Comparison of ENCODE assay signal across 7 cellular contexts in genomic region chr1:183470147-183470960, GRCh38. TPM values are rescaled to one million over a fixed set of nuclear protein-coding genes. Genes with fewer than 3 reads are reported as not detected.
DNase-seq lines count a peak whose midpoint lies in the region; ATAC-seq, FAIRE-seq and TF ChIP-seq lines count a peak whose summit lies in the region.

No MANE protein-coding gene starts in this region.

- no peaks in the 10 kb centered on the region for H3K9me3 Mint-ChIP-seq in WTC11

- H3K27me3 Mint-ChIP-seq in WTC11 (ENCODE audit: low read depth), result no peaks in the 10 kb centered on the region

- no peak for FAIRE-seq in bronchial epithelial cell (lab: Jason Lieb, UNC)

- POLR2A ChIA-PET in WTC11 (lab: Charles Lee), result interaction anchor here (0.6 to 0.7 kb wide), 2 partner anchors 12 to 52 kb away, joined by 3 to 6 read pairs; partner anchors contain the start of gene NMNAT2

- peak; percentile 88 for DNase-seq in NCI-H2227 (lab: John Stamatoyannopoulos, UW; ENCODE audit: unreplicated experiment)
- peak; percentile 68 for DNase-seq in WTC11 (ENCODE audit: low spot score)
- DNase-seq in bronchial epithelial cell (ENCODE audit: low read depth), result peak; percentile 56
- peak; percentile 66 for DNase-seq in iris pigment epithelial cell (ENCODE audit: low read depth)
- DNase-seq in stimulated activated CD4-positive, alpha-beta T cell treated with anti-CD3 and anti-CD28 coated beads, Interleukin-12 subunit alpha, Interleukin-12 subunit beta, amount 100 ng/mL, for 4 hours, result peak; percentile 92

- CTCF ChIA-PET in WTC11 (lab: Charles Lee), result interaction anchor here (1.1 kb wide), 1 partner anchor 189 kb away, joined by 6 read pairs; no protein-coding TSS in a partner anchor

- H3K36me3 Mint-ChIP-seq in WTC11, result no peaks in the 10 kb centered on the region

- H3K36me3 ChIP-seq in bronchial epithelial cell (ENCODE audit: control insufficient read depth, insufficient read depth, low read length), result no peaks in the 10 kb centered on the region

- H3K4me3 Mint-ChIP-seq in WTC11, result peak overlapping the region; percentile 90

- peak overlapping the region; percentile 99 for H3K27ac Mint-ChIP-seq in WTC11

- H3K4me1 Mint-ChIP-seq in WTC11, result peaks cover 26% of the 10 kb centered on the region

- TF ChIP-seq CTCF in WTC11 (IDR thresholded peaks at IDR 0.05), result no peak
- TF ChIP-seq CTCF in bronchial epithelial cell (IDR thresholded peaks at IDR 0.05; ENCODE audit: insufficient read depth, low read length, severe bottlenecking), result peak; percentile 48

- ATAC-seq in GM18520 (IDR thresholded peaks at IDR 0.05; ENCODE audit: unreplicated experiment) (peak; percentile 26), HG03139 (IDR thresholded peaks at IDR 0.05; ENCODE audit: unreplicated experiment) (peak; percentile 34), WTC11 (peak; percentile 1; the same call in 1 of the 2 replicates)

- no peaks in the 10 kb centered on the region for H3K27me3 ChIP-seq in bronchial epithelial cell (ENCODE audit: control insufficient read depth, insufficient read depth, low read length)

- H3K4me3 ChIP-seq in bronchial epithelial cell (ENCODE audit: low read depth, low read length), result peak overlapping the region; percentile 98

TF ChIP-seq in WTC11, 78 proteins besides CTCF, POLR2A, EP300 and RAD21:
- no peak for TF ChIP-seq ZNF232 (CRISPR knock-in tag; IDR thresholded peaks at IDR 0.05)
- TF ChIP-seq ERG (CRISPR knock-in tag; IDR thresholded peaks at IDR 0.05), result no peak
- TF ChIP-seq SP1 (CRISPR knock-in tag; conservative IDR thresholded peaks at IDR 0.05), result peak; percentile 45; the same call in 1 of the 2 replicates

RNA-seq across cellular contexts. Expression of gene SMG7, which starts 1.9 kb away (rescaled TPM):
- total RNA-seq in WTC11 (2021) (52.3 to 58.2 TPM (median 57.8 TPM) in 3 replicates), bronchial epithelial cell (17.9 and 18.3 TPM in 2 replicates)

RNA-seq across cellular contexts. Expression of gene NMNAT2, which starts 52.2 kb away (rescaled TPM):
- total RNA-seq in WTC11 (2021), result 8.8 to 10.5 TPM (median 8.9 TPM) in 3 replicates
- total RNA-seq in bronchial epithelial cell, result under 0.01 and 0.26 TPM in 2 replicates

Comparison
In these comparisons a context has a peak if more than half of its experiments do, and no peak if none do; other contexts are left out.
1. Peak in every context shown above with its lines: DNase-seq, ATAC-seq and H3K4me3 ChIP-seq.